Comparison of ENCODE assay signal across 1 cellular context in the genomic region with DNA sequence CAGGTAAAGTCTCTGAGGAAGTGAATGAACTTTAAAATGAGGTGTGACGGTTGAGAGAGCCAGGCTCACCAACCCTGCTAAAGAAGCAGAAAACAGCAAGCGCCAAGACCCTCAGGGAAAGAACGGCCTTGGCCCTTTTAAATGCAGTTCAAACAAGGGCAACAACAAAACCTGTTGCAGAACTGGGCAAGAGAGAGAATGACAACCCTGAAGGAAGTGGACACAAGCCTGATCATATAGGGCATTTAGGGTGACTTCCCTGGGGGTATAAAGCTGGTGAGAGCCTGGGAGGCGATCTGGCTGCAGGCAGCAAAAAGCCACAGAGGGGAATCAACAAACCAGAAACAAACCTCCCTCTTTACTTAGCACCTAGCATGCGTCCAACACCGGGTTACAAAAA.
TF ChIP-seq lines count a peak whose summit lies in the region.

No MANE protein-coding gene starts in this region.

TF ChIP-seq in IMR-90, 13 proteins besides CTCF, POLR2A, EP300 and RAD21 (continued from another document):
- TF ChIP-seq, protein P1, sequence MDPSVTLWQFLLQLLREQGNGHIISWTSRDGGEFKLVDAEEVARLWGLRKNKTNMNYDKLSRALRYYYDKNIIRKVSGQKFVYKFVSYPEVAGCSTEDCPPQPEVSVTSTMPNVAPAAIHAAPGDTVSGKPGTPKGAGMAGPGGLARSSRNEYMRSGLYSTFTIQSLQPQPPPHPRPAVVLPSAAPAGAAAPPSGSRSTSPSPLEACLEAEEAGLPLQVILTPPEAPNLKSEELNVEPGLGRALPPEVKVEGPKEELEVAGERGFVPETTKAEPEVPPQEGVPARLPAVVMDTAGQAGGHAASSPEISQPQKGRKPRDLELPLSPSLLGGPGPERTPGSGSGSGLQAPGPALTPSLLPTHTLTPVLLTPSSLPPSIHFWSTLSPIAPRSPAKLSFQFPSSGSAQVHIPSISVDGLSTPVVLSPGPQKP (IDR thresholded peaks at IDR 0.05; ENCODE audit: borderline replicate concordance, low read depth, low read length): no peak
- TF ChIP-seq CHD1 (IDR thresholded peaks at IDR 0.05; ENCODE audit: low read depth, low read length) (no peak), FOS (IDR thresholded peaks at IDR 0.05; ENCODE audit: low read depth, low read length) (no peak), NFE2L2 (IDR thresholded peaks at IDR 0.05; ENCODE audit: low read depth, low read length) (no peak), MAZ (IDR thresholded peaks at IDR 0.05; ENCODE audit: borderline replicate concordance, low read depth, low read length) (no peak), CEBPB (IDR thresholded peaks at IDR 0.05; ENCODE audit: low read depth, low read length) (no peak), MAFK (IDR thresholded peaks at IDR 0.05; ENCODE audit: low read depth, low read length) (no peak), BHLHE40 (IDR thresholded peaks at IDR 0.05; ENCODE audit: low read depth, low read length) (no peak), SMC3 (IDR thresholded peaks at IDR 0.05; ENCODE audit: low read depth, low read length) (no peak), RCOR1 (IDR thresholded peaks at IDR 0.05; ENCODE audit: insufficient replicate concordance, low read length) (no peak), RFX5 (IDR thresholded peaks at IDR 0.05; ENCODE audit: low read depth, low read length) (no peak)
